38 cellular contexts compared by ENCODE assay signal in genomic region chr1:20284046-20284445, GRCh38. TPM values are rescaled to one million over a fixed set of nuclear protein-coding genes. Genes with fewer than 3 reads are reported as not detected.
"Had no signal": no experiment of that assay in that cellular context is flagged by ENCODE, and none has a peak within 500 bp of the region (broad histone marks: within the 10 kb centered on the region; RNA-seq: fewer than 3 reads in every experiment).

No MANE protein-coding gene starts in this region.

- ATAC-seq: activated CD8-positive, alpha-beta T cell treated with anti-CD3 and anti-CD28 coated beads for 36 hours; activated naive CD4-positive, alpha-beta T cell treated with anti-CD3 and anti-CD28 coated beads, Interleukin-2, amount 50 U/mL, for 72 hours; activated T-cell treated with anti-CD3 and anti-CD28 coated beads, Interleukin-2, amount 50 U/mL, for 4 hours; activated T-cell treated with anti-CD3 and anti-CD28 coated beads, Interleukin-2, amount 50 U/mL, for 72 hours; activated T-helper 17 cell treated with anti-CD3 and anti-CD28 coated beads, Interleukin-2, amount 50 U/mL, for 72 hours; body of pancreas; T-cell; T-helper 17 cell had no signal

- H3K4me3 ChIP-seq: adrenal gland, body of pancreas, breast epithelium had no signal

- H3K4me1 ChIP-seq: adrenal gland, body of pancreas, breast epithelium had no signal

- H3K27ac ChIP-seq: adrenal gland, body of pancreas, brain microvascular endothelial cell, breast epithelium had no signal

- H3K36me3 ChIP-seq: adrenal gland, brain microvascular endothelial cell, breast epithelium had no signal

- FAIRE-seq: astrocyte, colon, TTC549 had no signal

- DNase-seq: activated B cell treated with CpG ODN at 0.5 μM for 24 hours; activated CD4-positive, alpha-beta memory T cell treated with anti-CD3 and anti-CD28 coated beads for 36 hours; activated CD4-positive, alpha-beta T cell treated with anti-CD3 and anti-CD28 coated beads for 4 hours; activated CD4-positive, alpha-beta T cell treated with anti-CD3 and anti-CD28 coated beads, Interleukin-2, amount 10 ng/mL, durations not matched to agents 24 days and 14 days; activated CD4-positive, alpha-beta T cell treated with anti-CD3 and anti-CD28 coated beads, Interleukin-2, amount 50 U/mL, for 1 hour; activated CD4-positive, alpha-beta T cell treated with anti-CD3 and anti-CD28 coated beads, Interleukin-2, amount 50 U/mL, for 4 hours; activated CD4-positive, CD25-positive, alpha-beta regulatory T cell treated with anti-CD3 and anti-CD28 coated beads, Interleukin-2, amount 50 U/mL, for 72 hours; activated CD8-positive, alpha-beta memory T cell treated with anti-CD3 and anti-CD28 coated beads, Interleukin-2, amount 50 U/mL, for 4 hours; activated CD8-positive, alpha-beta T cell treated with anti-CD3 and anti-CD28 coated beads for 36 hours; activated effector memory CD4-positive, alpha-beta T cell treated with anti-CD3 and anti-CD28 coated beads, Interleukin-2, amount 50 U/mL, for 16 hours; activated gamma-delta T cell treated with Interleukin-2 at 50 U/mL for 16 hours; activated naive CD4-positive, alpha-beta T cell; activated naive CD4-positive, alpha-beta T cell treated with anti-CD3 and anti-CD28 coated beads for 36 hours; activated naive CD4-positive, alpha-beta T cell treated with anti-CD3 and anti-CD28 coated beads, Interleukin-2, amount 50 U/mL, for 16 hours; activated naive CD8-positive, alpha-beta T cell treated with anti-CD3 and anti-CD28 coated beads for 36 hours; activated T-cell treated with anti-CD3 and anti-CD28 coated beads for 4 hours; activated T-cell treated with anti-CD3 and anti-CD28 coated beads, Interleukin-2, amount 50 U/mL, for 1 hour; activated T-cell treated with anti-CD3 and anti-CD28 coated beads, Interleukin-2, amount 50 U/mL, for 4 hours; activated T-cell treated with anti-CD3 and anti-CD28 coated beads, Interleukin-2, amount 50 U/mL, for 72 hours; adrenal gland; amniotic stem cell; aorta; body of pancreas; brain microvascular endothelial cell; central memory CD4-positive, alpha-beta T cell; cerebellar nuclear complex; T-cell; T-helper 17 cell had no signal

- H3K9me3 ChIP-seq: adrenal gland, body of pancreas, breast epithelium had no signal

- H3K27me3 ChIP-seq: body of pancreas, brain microvascular endothelial cell, breast epithelium had no signal

RNA-seq across cellular contexts. Expression of gene VWA5B1, which starts 6.6 kb away (rescaled TPM):
- total RNA-seq: activated B cell treated with CpG ODN at 0.5 μM for 24 hours; activated CD4-positive, alpha-beta memory T cell treated with anti-CD3 and anti-CD28 coated beads for 36 hours; activated CD4-positive, alpha-beta T cell treated with anti-CD3 and anti-CD28 coated beads, Interleukin-2, amount 10 ng/mL, durations not matched to agents 24 days and 14 days; activated CD8-positive, alpha-beta memory T cell treated with anti-CD3 and anti-CD28 coated beads for 36 hours; activated CD8-positive, alpha-beta T cell treated with anti-CD3 and anti-CD28 coated beads for 36 hours; activated naive CD4-positive, alpha-beta T cell treated with anti-CD3 and anti-CD28 coated beads for 36 hours; activated T-cell treated with anti-CD3 and anti-CD28 coated beads, Interleukin-2, amount 50 U/mL, for 4 hours; aorta; astrocyte; body of pancreas; cardiac septum; T-helper 1 cell treated with Interleukin-12 subunit alpha and Interleukin-12 subunit beta and Interleukin-4 antibody, amounts not matched to agents 30 ng/mL and 1 ng/mL, for 36 hours; T-helper 2 cell treated with Interferon-gamma antibody and Interleukin-4, amounts not matched to agents 100 ng/mL and 5 ng/mL, for 36 hours had no signal
- polyA plus RNA-seq: aorta had no signal
